20 cellular contexts compared by ENCODE assay signal in genomic region chr20:3894796-3895195, GRCh38. TPM values are rescaled to one million over a fixed set of nuclear protein-coding genes. Genes with fewer than 3 reads are reported as not detected.
DNase-seq lines count a peak whose midpoint lies in the region; ATAC-seq, FAIRE-seq and TF ChIP-seq lines count a peak whose summit lies in the region.
"Had no signal": no experiment of that assay in that cellular context is flagged by ENCODE, and none has a peak within 500 bp of the region (broad histone marks: within the 10 kb centered on the region; RNA-seq: fewer than 3 reads in every experiment).

No MANE protein-coding gene starts in this region.

- H3K4me3 ChIP-seq in HepG2 (replicated peaks in 1 of 3; ENCODE audit: insufficient read depth in 1 of 3, low read depth in 2 of 3, low read length in 3 of 3) (no peak overlapping the region), right lobe of liver (no peak overlapping the region), mesenchymal stem cell (ENCODE audit: insufficient read depth in 1 of 2, low read depth in 1 of 2, low read length in 2 of 2) (no peak overlapping the region), sigmoid colon (no peak overlapping the region)
- H3K4me3 ChIP-seq: ascending aorta, GM23248, skin epidermis, testis had no signal

- ATAC-seq in HepG2 (no peak), right lobe of liver (no peak)
- ATAC-seq in effector memory CD8-positive, alpha-beta T cell (replicated peaks) = no peak
- ATAC-seq: left lobe of liver had no signal

- no peak for DNase-seq in HepG2 (ENCODE audit: low spot score)
- DNase-seq in right lobe of liver = no peak
- DNase-seq in RWPE1 (ENCODE audit: low spot score) = no peak
- DNase-seq in effector memory CD8-positive, alpha-beta T cell = no peak
- no peak for DNase-seq in type B pancreatic cell (ENCODE audit: extremely low spot score, unreplicated experiment)
- DNase-seq in mesenchymal stem cell = no peak
- DNase-seq in sigmoid colon = no peak
- DNase-seq in NCI-H1694 treated with DMSO at 0.1 percent for 48 hours (lab: John Stamatoyannopoulos, UW) = no peak
- DNase-seq: activated CD4-positive, alpha-beta T cell treated with anti-CD3 and anti-CD28 coated beads for 48 hours; activated effector memory CD4-positive, alpha-beta T cell treated with anti-CD3 and anti-CD28 coated beads, Interleukin-2, amount 50 U/mL, for 16 hours; foreskin fibroblast; GM23248; NCI-H2081 treated with DMSO at 0.1 percent for 48 hours; NCI-H524 treated with DMSO at 0.1 percent for 48 hours; stimulated activated CD4-positive, alpha-beta T cell treated with anti-CD3 and anti-CD28 coated beads, Interleukin-4, amount 100 ng/mL, for 24 hours; testis had no signal

- H3K27me3 Mint-ChIP-seq in effector memory CD8-positive, alpha-beta T cell = no peaks in the 10 kb centered on the region
- H3K27me3 Mint-ChIP-seq in type B pancreatic cell = no peaks in the 10 kb centered on the region

- 92% methylated on average over 5 of the region's 5 CpGs for WGBS in HepG2 (ENCODE audit: low lambda C conversion rate)
- 67% methylated on average over 5 of the region's 5 CpGs for WGBS in right lobe of liver (ENCODE audit: insufficient coverage, low coverage, low lambda C conversion rate, missing lambda C conversion rate)
- 96% methylated on average over 5 of the region's 5 CpGs for WGBS in mesenchymal stem cell
- 73 to 84% methylated on average over 5 of the region's 5 CpGs for WGBS in sigmoid colon, 2 donors

- no peak for TF ChIP-seq RAD21 in HepG2 (CRISPR knock-in tag; IDR thresholded peaks at IDR 0.05)

- no peak overlapping the region for H2BK15ac ChIP-seq in mesenchymal stem cell (ENCODE audit: low read depth, poor library complexity, severe bottlenecking)

- H3K23ac ChIP-seq in mesenchymal stem cell (ENCODE audit: low read length in 2 of 2) = no peak overlapping the region

- no peaks in the 10 kb centered on the region for H3K79me1 ChIP-seq in mesenchymal stem cell (replicated peaks; ENCODE audit: low read length, poor library complexity, severe bottlenecking)

- no peak overlapping the region for H4K8ac ChIP-seq in mesenchymal stem cell (ENCODE audit: low read length)

- no peak overlapping the region for H3K27ac ChIP-seq in HepG2 (ENCODE audit: extremely low read length, insufficient read depth, low read length)
- no peak overlapping the region for H3K27ac ChIP-seq in right lobe of liver
- peak overlapping the region; percentile 67 for H3K27ac ChIP-seq in RWPE1
- no peak overlapping the region for H3K27ac ChIP-seq in mesenchymal stem cell (ENCODE audit: low read length, poor library complexity, severe bottlenecking)
- no peak overlapping the region for H3K27ac ChIP-seq in sigmoid colon
- H3K27ac ChIP-seq: parathyroid adenoma had no signal

- TF ChIP-seq CTCF in HepG2 (CRISPR knock-in tag; IDR thresholded peaks at IDR 0.05) = no peak
- no peak for TF ChIP-seq CTCF in right lobe of liver (IDR thresholded peaks at IDR 0.05)
- no peak for TF ChIP-seq CTCF in RWPE1 (conservative IDR thresholded peaks at IDR 0.05; ENCODE audit: low read depth)
- TF ChIP-seq CTCF in type B pancreatic cell (conservative IDR thresholded peaks at IDR 0.05) = no peak
- no peak for TF ChIP-seq CTCF in sigmoid colon (IDR thresholded peaks at IDR 0.05)

- peak overlapping the region in 1 of 2 donors; percentile 75 for H3K27ac Mint-ChIP-seq in effector memory CD8-positive, alpha-beta T cell
- peak overlapping the region; percentile 36 for H3K27ac Mint-ChIP-seq in type B pancreatic cell

- POLR2A ChIA-PET in HepG2 (lab: Yijun Ruan, JAX) = interaction anchor here (1.0 to 1.5 kb wide), 2 partner anchors 48 to 121 kb away, joined by 6 read pairs; no protein-coding TSS in a partner anchor
- POLR2A ChIA-PET in RWPE1 (lab: Yijun Ruan, JAX; ENCODE audit: low non-redundant PET) = no interaction called here

- FAIRE-seq in HepG2 (lab: Jason Lieb, UNC) = no peak

- H3K4me1 ChIP-seq in HepG2 (ENCODE audit: insufficient read depth, low read length) (peaks cover 93% of the 10 kb centered on the region), right lobe of liver (peaks cover 0 to 81% (median 18%) of the 10 kb centered on the region in 4 donors), mesenchymal stem cell (ENCODE audit: control insufficient read depth, insufficient read depth, low read depth, low read length) (peaks cover 24% of the 10 kb centered on the region), sigmoid colon (peaks cover 0 to 85% (median 75%) of the 10 kb centered on the region in 4 donors)
- H3K4me1 ChIP-seq: parathyroid adenoma had no signal

- H2BK5ac ChIP-seq in mesenchymal stem cell (ENCODE audit: low read depth, low read length, poor library complexity, severe bottlenecking) = no peak overlapping the region

- H3K27me3 ChIP-seq in HepG2 (ENCODE audit: control insufficient read depth in 1 of 2, insufficient read depth in 2 of 2, low read length in 2 of 2) (no peaks in the 10 kb centered on the region; a peak in 1 of 5 replicates), right lobe of liver (no peaks in the 10 kb centered on the region), mesenchymal stem cell (ENCODE audit: control insufficient read depth in 1 of 2, insufficient read depth in 1 of 2, low read length in 2 of 2) (no peaks in the 10 kb centered on the region), sigmoid colon (no peaks in the 10 kb centered on the region)
- H3K27me3 ChIP-seq: ascending aorta, testis had no signal

- H3K4ac ChIP-seq in mesenchymal stem cell (ENCODE audit: low read depth in 1 of 2, low read length in 2 of 2) = no peak overlapping the region

- peaks cover 59 to 74% of the 10 kb centered on the region in 2 donors for H3K4me1 Mint-ChIP-seq in effector memory CD8-positive, alpha-beta T cell (ENCODE audit: low read depth in 2 of 2)
- H3K4me1 Mint-ChIP-seq in type B pancreatic cell (ENCODE audit: unreplicated experiment) = peaks cover 45% of the 10 kb centered on the region

- TF ChIP-seq POLR2A in HepG2 (IDR thresholded peaks at IDR 0.05; ENCODE audit: insufficient read depth in 1 of 2, low read depth in 2 of 2, low read length in 2 of 2) (no peak), right lobe of liver (IDR thresholded peaks at IDR 0.05) (no peak), sigmoid colon (IDR thresholded peaks at IDR 0.05) (no peak)

- in situ Hi-C loops in HepG2 (cut with HindIII; ENCODE audit: extremely low pct_ligation_motif_present, low pct_unique_long_range_greater_than_20kb) = no loop called here

- H3K9me3 Mint-ChIP-seq in effector memory CD8-positive, alpha-beta T cell = no peaks in the 10 kb centered on the region
- no peaks in the 10 kb centered on the region for H3K9me3 Mint-ChIP-seq in type B pancreatic cell

- peaks cover 45% of the 10 kb centered on the region for H3K36me3 Mint-ChIP-seq in effector memory CD8-positive, alpha-beta T cell (ENCODE audit: insufficient read depth)
- H3K36me3 Mint-ChIP-seq in type B pancreatic cell = peaks cover 34% of the 10 kb centered on the region

- no peak overlapping the region for H2AK5ac ChIP-seq in mesenchymal stem cell (ENCODE audit: low read length, severe bottlenecking)

- no peak overlapping the region for H3K14ac ChIP-seq in mesenchymal stem cell (ENCODE audit: low read length in 2 of 2)

- no peaks in the 10 kb centered on the region for H3K9me3 ChIP-seq in HepG2 (ENCODE audit: low read length)
- no peaks in the 10 kb centered on the region for H3K9me3 ChIP-seq in right lobe of liver
- H3K9me3 ChIP-seq in mesenchymal stem cell (ENCODE audit: control insufficient read depth, low read length) = no peaks in the 10 kb centered on the region
- no peaks in the 10 kb centered on the region for H3K9me3 ChIP-seq in sigmoid colon
- H3K9me3 ChIP-seq: ascending aorta, testis had no signal

- CTCF ChIA-PET in HepG2 (lab: Yijun Ruan, JAX; ENCODE audit: low intra/inter-chr PET ratio, low total read pairs) = no interaction called here
- CTCF ChIA-PET in RWPE1 (lab: Yijun Ruan, JAX) = no interaction called here

- H2AFZ ChIP-seq in HepG2 (ENCODE audit: low read length) = no peak overlapping the region
- no peak overlapping the region for H2AFZ ChIP-seq in mesenchymal stem cell (ENCODE audit: low read depth, low read length)
- H2AFZ ChIP-seq: GM23248, parathyroid adenoma had no signal

- H2BK12ac ChIP-seq in mesenchymal stem cell (ENCODE audit: low read length in 2 of 2) = no peak overlapping the region

- H3K79me2 ChIP-seq in HepG2 (ENCODE audit: insufficient read depth, low read length) = peaks cover 99% of the 10 kb centered on the region

- peaks cover 95% of the 10 kb centered on the region for H4K20me1 ChIP-seq in HepG2 (ENCODE audit: insufficient read depth, low read length)

- H3K4me3 Mint-ChIP-seq in effector memory CD8-positive, alpha-beta T cell = peak overlapping the region; percentile 52 to 78
- no peak overlapping the region for H3K4me3 Mint-ChIP-seq in type B pancreatic cell

- no peak overlapping the region for H2BK120ac ChIP-seq in mesenchymal stem cell (ENCODE audit: low read depth, low read length)

- H3K9ac ChIP-seq in HepG2 (ENCODE audit: insufficient read depth, low read depth, low read length) = no peak overlapping the region
- no peak overlapping the region for H3K9ac ChIP-seq in mesenchymal stem cell (ENCODE audit: low read length)
- H3K9ac ChIP-seq: GM23248, parathyroid adenoma had no signal

- intact Hi-C loops in HepG2 (cut with micrococcal nuclease; ENCODE audit: unreplicated experiment) = loop anchor here (5.0 kb wide), 1 partner anchor 118 kb away; no protein-coding TSS in a partner anchor
- intact Hi-C loops in right lobe of liver (cut with DNase I) = no loop called here
- intact Hi-C loops in sigmoid colon (cut with DNase I) = no loop called here

- TF ChIP-seq EP300 in HepG2 (IDR thresholded peaks at IDR 0.05; ENCODE audit: low read depth in 2 of 2, low read length in 2 of 2) (no peak), HepG2 (CRISPR knock-in tag; IDR thresholded peaks at IDR 0.05; ENCODE audit: borderline replicate concordance) (no peak), sigmoid colon (IDR thresholded peaks at IDR 0.05) (no peak)

- H3K36me3 ChIP-seq in HepG2 (replicated peaks in 1 of 2; ENCODE audit: control insufficient read depth in 1 of 2, insufficient read depth in 2 of 2, low read length in 2 of 2) = peaks cover 6 to 34% of the 10 kb centered on the region in 2 experiments
- no peaks in the 10 kb centered on the region for H3K36me3 ChIP-seq in right lobe of liver
- peaks cover 11 to 13% of the 10 kb centered on the region in 2 experiments for H3K36me3 ChIP-seq in mesenchymal stem cell (ENCODE audit: control insufficient read depth in 1 of 2, insufficient read depth in 2 of 2, low read depth in 1 of 2, low read length in 2 of 2)
- H3K36me3 ChIP-seq in sigmoid colon = no peaks in the 10 kb centered on the region
- H3K36me3 ChIP-seq: ascending aorta had no signal

- H4K91ac ChIP-seq in mesenchymal stem cell (ENCODE audit: low read length) = no peak overlapping the region

- no TSS peak for BruUV-seq in HepG2 (replicated peaks; lab: Mats Ljungman, UMichigan)

- H3K18ac ChIP-seq in mesenchymal stem cell (ENCODE audit: low read depth in 1 of 2, low read length in 2 of 2) = no peak overlapping the region

- H3K4me2 ChIP-seq in HepG2 (ENCODE audit: low read depth, low read length) (no peak overlapping the region), mesenchymal stem cell (ENCODE audit: low read length, poor library complexity, severe bottlenecking) (no peak overlapping the region)

RNA-seq across cellular contexts. Expression of gene PANK2, which starts 5.6 kb away (rescaled TPM):
- total RNA-seq in HepG2 (2016; rRNA removed; fragmentation: Illumina TruSeq; extraction: Trizol) = 123 and 127 TPM in 2 replicates
- 91.5 and 107 TPM in 2 replicates for total RNA-seq in HepG2 (2016; cell fraction: cytosol; rRNA removed; fragmentation: Illumina TruSeq; extraction: Trizol; ENCODE audit: low read depth)
- total RNA-seq in HepG2 (2016; cell fraction: insoluble cytoplasmic fraction; rRNA removed; fragmentation: Illumina TruSeq; extraction: Trizol) = 126 TPM in 2 replicates
- total RNA-seq in HepG2 (2016; cell fraction: membrane; rRNA removed; fragmentation: Illumina TruSeq; extraction: Trizol) = 107 and 121 TPM in 2 replicates
- total RNA-seq in HepG2 (2016; cell fraction: nucleus; rRNA removed; fragmentation: Illumina TruSeq; extraction: Trizol) = 89.8 and 90.2 TPM in 2 replicates
- 31.2 and 39.2 TPM in 2 replicates for polyA plus RNA-seq in HepG2 (2011; rRNA removed)
- polyA plus RNA-seq in HepG2 (2011; cell fraction: cytosol; rRNA removed) = 23.0 and 31.7 TPM in 2 replicates
- polyA plus RNA-seq in HepG2 (2011; cell fraction: nucleus; rRNA removed) = 41.6 and 42.6 TPM in 2 replicates
- polyA plus RNA-seq in HepG2 (2012) = 57.3 and 61.8 TPM in 2 replicates
- polyA plus RNA-seq in HepG2 (2016; cell fraction: cytosol; fragmentation: Illumina TruSeq; extraction: Trizol; ENCODE audit: low read depth) = 37.8 and 43.1 TPM in 2 replicates
- polyA plus RNA-seq in HepG2 (2016; cell fraction: insoluble cytoplasmic fraction; fragmentation: Illumina TruSeq; extraction: Trizol; ENCODE audit: low read depth) = 105 and 120 TPM in 2 replicates
- 70.7 and 71.1 TPM in 2 replicates for polyA plus RNA-seq in HepG2 (2016; cell fraction: membrane; fragmentation: Illumina TruSeq; extraction: Trizol; ENCODE audit: low read depth)
- polyA plus RNA-seq in HepG2 (2016; cell fraction: nucleus; fragmentation: Illumina TruSeq; extraction: Trizol; ENCODE audit: insufficient read depth, low read depth) = 77.9 and 84.3 TPM in 2 replicates
- 24.2 and 40.6 TPM in 2 replicates for polyA minus RNA-seq in HepG2 (2011; rRNA and poly(A)+ RNA removed; ENCODE audit: low replicate concordance)
- polyA minus RNA-seq in HepG2 (2011; cell fraction: cytosol; rRNA and poly(A)+ RNA removed) = 23.3 and 28.9 TPM in 2 replicates
- polyA minus RNA-seq in HepG2 (2011; cell fraction: nucleus; rRNA and poly(A)+ RNA removed) = 83.4 and 101 TPM in 2 replicates
- 10 to 100 TPM; 13.0 to 17.8 (median 13.8) TPM for total RNA-seq in right lobe of liver
- total RNA-seq in type B pancreatic cell (ENCODE audit: low replicate concordance) = 38.9 and 55.3 TPM in 2 replicates
- polyA plus RNA-seq in mesenchymal stem cell (2013, experiment 1 of 2) = 21.4 TPM
- polyA plus RNA-seq in mesenchymal stem cell (2013, experiment 2 of 2) = 21.4 TPM
- total RNA-seq in sigmoid colon = 10 to 100 TPM; 35.1 to 43.2 (median 39.0) TPM
- polyA plus RNA-seq in sigmoid colon = 10 to 100 TPM; 16.2 to 26.1 (median 20.3) TPM

RNA-seq across cellular contexts. Expression of gene MAVS, which starts 48.2 kb away (rescaled TPM):
- total RNA-seq in HepG2 (2016; rRNA removed; fragmentation: Illumina TruSeq; extraction: Trizol) (36.6 and 44.4 TPM in 2 replicates), right lobe of liver (10 to 100 TPM; 10.1 to 20.4 (median 17.0) TPM), type B pancreatic cell (ENCODE audit: low replicate concordance) (44.5 and 52.2 TPM in 2 replicates), sigmoid colon (10 to 100 TPM; 15.7 to 29.4 (median 19.7) TPM)
- 4.7 and 5.3 TPM in 2 replicates for total RNA-seq in HepG2 (2016; cell fraction: cytosol; rRNA removed; fragmentation: Illumina TruSeq; extraction: Trizol; ENCODE audit: low read depth)
- 37.6 and 37.9 TPM in 2 replicates for total RNA-seq in HepG2 (2016; cell fraction: insoluble cytoplasmic fraction; rRNA removed; fragmentation: Illumina TruSeq; extraction: Trizol)
- 17.4 and 17.9 TPM in 2 replicates for total RNA-seq in HepG2 (2016; cell fraction: membrane; rRNA removed; fragmentation: Illumina TruSeq; extraction: Trizol)
- 23.6 and 27.3 TPM in 2 replicates for total RNA-seq in HepG2 (2016; cell fraction: nucleus; rRNA removed; fragmentation: Illumina TruSeq; extraction: Trizol)
- polyA plus RNA-seq in HepG2 (2011; rRNA removed) (27.3 and 27.8 TPM in 2 replicates), sigmoid colon (10 to 100 TPM in 2 of 3 donors, 1 to 10 TPM in 1; 9.6 to 55.2 (median 18.0) TPM)
- 15.7 and 16.8 TPM in 2 replicates for polyA plus RNA-seq in HepG2 (2011; cell fraction: cytosol; rRNA removed)
- polyA plus RNA-seq in HepG2 (2011; cell fraction: nucleus; rRNA removed) = 36.4 and 42.5 TPM in 2 replicates
- polyA plus RNA-seq in HepG2 (2012) = 18.3 and 22.8 TPM in 2 replicates
- 2.6 TPM in 2 replicates for polyA plus RNA-seq in HepG2 (2016; cell fraction: cytosol; fragmentation: Illumina TruSeq; extraction: Trizol; ENCODE audit: low read depth)
- 25.4 and 30.9 TPM in 2 replicates for polyA plus RNA-seq in HepG2 (2016; cell fraction: insoluble cytoplasmic fraction; fragmentation: Illumina TruSeq; extraction: Trizol; ENCODE audit: low read depth)
- polyA plus RNA-seq in HepG2 (2016; cell fraction: membrane; fragmentation: Illumina TruSeq; extraction: Trizol; ENCODE audit: low read depth) = 6.2 and 7.0 TPM in 2 replicates
- polyA plus RNA-seq in HepG2 (2016; cell fraction: nucleus; fragmentation: Illumina TruSeq; extraction: Trizol; ENCODE audit: insufficient read depth, low read depth) = 35.3 and 39.8 TPM in 2 replicates
- 25.5 and 99.2 TPM in 2 replicates for polyA minus RNA-seq in HepG2 (2011; rRNA and poly(A)+ RNA removed; ENCODE audit: low replicate concordance)
- polyA minus RNA-seq in HepG2 (2011; cell fraction: cytosol; rRNA and poly(A)+ RNA removed) = 36.0 and 39.4 TPM in 2 replicates
- 27.7 and 33.1 TPM in 2 replicates for polyA minus RNA-seq in HepG2 (2011; cell fraction: nucleus; rRNA and poly(A)+ RNA removed)
- polyA plus RNA-seq in mesenchymal stem cell (2013, experiment 1 of 2) = 22.4 TPM
- 21.0 TPM for polyA plus RNA-seq in mesenchymal stem cell (2013, experiment 2 of 2)
